In the genomic region with DNA sequence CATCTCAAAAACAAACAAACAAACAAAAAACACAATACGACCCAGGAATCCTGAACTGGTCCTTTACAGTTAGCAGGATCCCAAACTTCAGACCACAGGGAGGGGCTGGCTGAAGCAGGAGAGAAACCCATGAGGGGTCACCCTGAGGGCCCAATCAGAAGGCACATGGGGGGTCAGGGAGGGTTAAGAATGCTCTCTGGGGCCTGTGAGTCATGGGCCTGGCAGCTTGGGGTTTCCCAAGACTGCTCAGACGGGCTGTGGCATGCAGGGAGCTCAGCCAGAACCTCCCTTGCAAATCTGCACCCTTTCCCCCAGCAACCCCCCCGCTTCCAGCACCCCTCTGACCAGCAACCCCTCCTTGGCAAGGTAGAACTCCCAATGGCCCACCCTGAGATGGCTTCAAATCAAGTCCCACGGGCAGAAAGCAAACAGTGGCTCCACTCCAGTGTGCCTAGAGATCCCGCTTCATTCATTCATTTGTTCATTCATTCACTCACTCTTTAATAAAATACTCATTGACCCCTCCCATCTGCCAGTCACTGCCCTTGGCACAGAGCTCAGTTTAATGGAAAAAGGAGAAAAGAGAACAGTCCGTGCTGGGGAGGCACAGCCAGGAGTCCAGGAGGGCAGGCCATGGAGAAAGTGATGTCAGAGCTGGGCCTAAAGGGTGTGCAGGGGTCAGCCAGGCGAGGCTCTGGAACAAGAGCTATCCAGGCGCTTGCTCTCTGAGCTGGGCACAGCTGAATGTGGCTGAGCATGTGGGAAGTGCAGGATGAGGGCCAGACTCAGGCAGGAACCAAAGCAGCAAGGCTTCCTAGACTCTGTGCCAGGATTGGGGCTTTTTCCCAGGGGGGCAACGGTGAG, we compare ENCODE assay signal across 1 cellular context.
TF ChIP-seq lines count a peak whose summit lies in the region.

No MANE protein-coding gene starts in this region.

TF ChIP-seq in A549, 52 proteins besides CTCF, POLR2A, EP300 and RAD21 (continued from another document):
- TF ChIP-seq, protein P1, sequence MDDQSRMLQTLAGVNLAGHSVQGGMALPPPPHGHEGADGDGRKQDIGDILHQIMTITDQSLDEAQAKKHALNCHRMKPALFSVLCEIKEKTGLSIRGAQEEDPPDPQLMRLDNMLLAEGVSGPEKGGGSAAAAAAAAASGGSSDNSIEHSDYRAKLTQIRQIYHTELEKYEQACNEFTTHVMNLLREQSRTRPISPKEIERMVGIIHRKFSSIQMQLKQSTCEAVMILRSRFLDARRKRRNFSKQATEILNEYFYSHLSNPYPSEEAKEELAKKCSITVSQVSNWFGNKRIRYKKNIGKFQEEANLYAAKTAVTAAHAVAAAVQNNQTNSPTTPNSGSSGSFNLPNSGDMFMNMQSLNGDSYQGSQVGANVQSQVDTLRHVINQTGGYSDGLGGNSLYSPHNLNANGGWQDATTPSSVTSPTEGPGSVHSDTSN (IDR thresholded peaks at IDR 0.05), result peak; percentile 84
- TF ChIP-seq JUNB (IDR thresholded peaks at IDR 0.05) (peak; percentile 81), RARB (CRISPR knock-in tag; IDR thresholded peaks at IDR 0.05) (no peak), RNF2 (IDR thresholded peaks at IDR 0.05; ENCODE audit: borderline replicate concordance, low read depth) (no peak), HDAC2 (IDR thresholded peaks at IDR 0.05) (no peak), GATA3 (IDR thresholded peaks at IDR 0.05; ENCODE audit: borderline replicate concordance) (peak; percentile 92), JUN (IDR thresholded peaks at IDR 0.05) (peak in 1 of 2 experiments; percentile 70; a peak in 2 of 5 replicates), FOSB (CRISPR knock-in tag; IDR thresholded peaks at IDR 0.05) (no peak), HOXB5 (CRISPR knock-in tag; IDR thresholded peaks at IDR 0.05) (0 out of 2 replicates have a peak, but pooled peaks have one; percentile 45), EHMT2 (IDR thresholded peaks at IDR 0.05; ENCODE audit: low read depth) (no peak), NPAS2 (CRISPR knock-in tag; IDR thresholded peaks at IDR 0.05; ENCODE audit: borderline replicate concordance) (no peak), NFE2L2 (conservative IDR thresholded peaks at IDR 0.05; ENCODE audit: low read length) (no peak), CBX8 (IDR thresholded peaks at IDR 0.05) (no peak)
- TF ChIP-seq, protein P2, sequence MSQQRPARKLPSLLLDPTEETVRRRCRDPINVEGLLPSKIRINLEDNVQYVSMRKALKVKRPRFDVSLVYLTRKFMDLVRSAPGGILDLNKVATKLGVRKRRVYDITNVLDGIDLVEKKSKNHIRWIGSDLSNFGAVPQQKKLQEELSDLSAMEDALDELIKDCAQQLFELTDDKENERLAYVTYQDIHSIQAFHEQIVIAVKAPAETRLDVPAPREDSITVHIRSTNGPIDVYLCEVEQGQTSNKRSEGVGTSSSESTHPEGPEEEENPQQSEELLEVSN (IDR thresholded peaks at IDR 0.05; ENCODE audit: borderline replicate concordance, low read depth), result peak; percentile 33; the same call in 1 of the 2 replicates
- TF ChIP-seq, protein P3, sequence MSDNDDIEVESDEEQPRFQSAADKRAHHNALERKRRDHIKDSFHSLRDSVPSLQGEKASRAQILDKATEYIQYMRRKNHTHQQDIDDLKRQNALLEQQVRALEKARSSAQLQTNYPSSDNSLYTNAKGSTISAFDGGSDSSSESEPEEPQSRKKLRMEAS (IDR thresholded peaks at IDR 0.05), result peak; percentile 86
